ENCODE assay signal across 17 cellular contexts in the genomic region with DNA sequence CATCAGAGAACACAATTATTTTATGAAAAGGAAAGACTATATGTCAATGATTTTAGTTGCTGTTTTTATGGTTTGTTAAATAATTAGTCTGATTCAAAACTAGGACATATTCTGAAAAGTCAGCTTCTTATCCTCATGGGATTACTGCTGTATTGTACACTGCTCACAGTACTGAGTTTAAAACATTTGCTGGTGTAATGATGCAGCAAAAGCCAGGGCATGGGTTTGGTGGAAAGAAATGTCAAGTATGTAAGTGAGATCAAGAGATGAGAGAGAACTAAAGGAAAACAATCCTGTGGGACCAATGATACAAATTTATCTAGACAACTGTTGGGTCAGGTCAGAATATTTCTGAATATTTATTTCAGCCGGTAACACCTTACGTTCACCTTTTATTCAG.
DNase-seq lines count a peak whose midpoint lies in the region; ATAC-seq and TF ChIP-seq lines count a peak whose summit lies in the region.
"Had no signal": no experiment of that assay in that cellular context is flagged by ENCODE, and none has a peak within 500 bp of the region (broad histone marks: within the 10 kb centered on the region; RNA-seq: fewer than 3 reads in every experiment).

No MANE protein-coding gene starts in this region.

- H3K9me3 Mint-ChIP-seq in MCF 10A (ENCODE audit: unreplicated experiment) = no peaks in the 10 kb centered on the region
- H3K9me3 Mint-ChIP-seq: CD4-positive, alpha-beta T cell; GM23338 had no signal

- TF ChIP-seq CTCF in left lung (IDR thresholded peaks at IDR 0.05) (no peak), MCF 10A (IDR thresholded peaks at IDR 0.05; ENCODE audit: unreplicated experiment) (no peak)

- ATAC-seq in left lung = no peak
- ATAC-seq: GM23338, HepG2 had no signal

- no peak overlapping the region for H3K27ac Mint-ChIP-seq in MCF 10A (ENCODE audit: low read depth, unreplicated experiment)
- H3K27ac Mint-ChIP-seq: B cell; CD4-positive, alpha-beta T cell; GM23338 had no signal

- H3K27me3 ChIP-seq in mesenchymal stem cell (ENCODE audit: control insufficient read depth in 1 of 2, insufficient read depth in 1 of 2, low read length in 2 of 2) (peaks cover 0 to 5% of the 10 kb centered on the region in 2 experiments), left lung (no peaks in the 10 kb centered on the region)

- H3K4me3 Mint-ChIP-seq in MCF 10A (ENCODE audit: unreplicated experiment) = no peak overlapping the region
- H3K4me3 Mint-ChIP-seq: B cell; CD4-positive, alpha-beta T cell; GM23338 had no signal

- intact Hi-C loops in left lung (cut with DNase I) = no loop called here
- intact Hi-C loops in MCF 10A (cut with micrococcal nuclease) = no loop called here

- POLR2A ChIA-PET in MCF 10A (lab: Yijun Ruan, JAX) = no interaction called here

- no TSS peak for BruUV-seq in MCF 10A (replicated peaks; lab: Mats Ljungman, UMichigan)

- H3K36me3 ChIP-seq in mesenchymal stem cell (ENCODE audit: control insufficient read depth in 1 of 2, insufficient read depth in 2 of 2, low read depth in 1 of 2, low read length in 2 of 2) = no peaks in the 10 kb centered on the region
- no peaks in the 10 kb centered on the region for H3K36me3 ChIP-seq in left lung

- peak overlapping the region; percentile 19 for H3K9ac ChIP-seq in mesenchymal stem cell (ENCODE audit: low read length)

- H3K79me1 ChIP-seq in mesenchymal stem cell (replicated peaks; ENCODE audit: low read length, poor library complexity, severe bottlenecking) = no peaks in the 10 kb centered on the region

- H3K27ac ChIP-seq in mesenchymal stem cell (ENCODE audit: low read length, poor library complexity, severe bottlenecking) (no peak overlapping the region), left lung (no peak overlapping the region)

- no peaks in the 10 kb centered on the region for H3K36me3 Mint-ChIP-seq in MCF 10A (ENCODE audit: insufficient read depth, unreplicated experiment)

- no peaks in the 10 kb centered on the region for H3K27me3 Mint-ChIP-seq in MCF 10A (ENCODE audit: insufficient read depth, unreplicated experiment)
- H3K27me3 Mint-ChIP-seq: B cell had no signal

- no peak overlapping the region for H2AK5ac ChIP-seq in mesenchymal stem cell (ENCODE audit: low read length, severe bottlenecking)

- DNase-seq in NCI-H1930 (lab: John Stamatoyannopoulos, UW) (peak; percentile 63 to 80), astrocyte of the hippocampus (ENCODE audit: low read depth, low spot score) (peak; percentile 7), mesenchymal stem cell (no peak), renal cortical epithelial cell (ENCODE audit: low read depth) (peak; percentile 15), left lung (no peak), MCF 10A (ENCODE audit: unreplicated experiment) (no peak), HuH-7.5 (ENCODE audit: low spot score) (no peak), NCI-H524 treated with DMSO at 0.1 percent for 48 hours (lab: John Stamatoyannopoulos, UW) (no peak)
- DNase-seq: C1 segment of cervical spinal cord; CD4-positive, alpha-beta T cell; DMS153; DMS79 treated with DMSO at 0.1 percent for 48 hours; EL; H7 had no signal

- H2BK120ac ChIP-seq in mesenchymal stem cell (ENCODE audit: low read depth, low read length) = no peak overlapping the region

- H2BK5ac ChIP-seq in mesenchymal stem cell (ENCODE audit: low read depth, low read length, poor library complexity, severe bottlenecking) = no peak overlapping the region

- no peak overlapping the region for H2BK15ac ChIP-seq in mesenchymal stem cell (ENCODE audit: low read depth, poor library complexity, severe bottlenecking)

- H3K23ac ChIP-seq in mesenchymal stem cell (ENCODE audit: low read length in 2 of 2) = no peak overlapping the region

- H3K9me3 ChIP-seq in mesenchymal stem cell (ENCODE audit: control insufficient read depth, low read length) = no peaks in the 10 kb centered on the region
- H3K9me3 ChIP-seq in left lung = no peaks in the 10 kb centered on the region

- no peak overlapping the region for H4K8ac ChIP-seq in mesenchymal stem cell (ENCODE audit: low read length)

- H2AFZ ChIP-seq in mesenchymal stem cell (ENCODE audit: low read depth, low read length) = no peak overlapping the region
- H2AFZ ChIP-seq: GM23338 had no signal

- H3K4ac ChIP-seq in mesenchymal stem cell (ENCODE audit: low read depth in 1 of 2, low read length in 2 of 2) = no peak overlapping the region

- H3K14ac ChIP-seq in mesenchymal stem cell (ENCODE audit: low read length in 2 of 2) = no peak overlapping the region

- H3K4me2 ChIP-seq in mesenchymal stem cell (ENCODE audit: low read length, poor library complexity, severe bottlenecking) = no peak overlapping the region
- H3K4me2 ChIP-seq: GM23338 had no signal

- no peak overlapping the region for H3K18ac ChIP-seq in mesenchymal stem cell (ENCODE audit: low read depth in 1 of 2, low read length in 2 of 2)

- no peak overlapping the region for H4K91ac ChIP-seq in mesenchymal stem cell (ENCODE audit: low read length)

- H3K4me3 ChIP-seq in mesenchymal stem cell (ENCODE audit: insufficient read depth in 1 of 2, low read depth in 1 of 2, low read length in 2 of 2) = no peak overlapping the region
- no peak overlapping the region for H3K4me3 ChIP-seq in left lung
- H3K4me3 ChIP-seq: GM23338 had no signal

- no peaks in the 10 kb centered on the region for H3K4me1 ChIP-seq in mesenchymal stem cell (ENCODE audit: control insufficient read depth, insufficient read depth, low read depth, low read length)
- H3K4me1 ChIP-seq in left lung = no peaks in the 10 kb centered on the region

- no peak overlapping the region for H2BK12ac ChIP-seq in mesenchymal stem cell (ENCODE audit: low read length in 2 of 2)

- 100% methylated on average over 1 of the region's 2 CpGs for WGBS in mesenchymal stem cell

- CTCF ChIA-PET in MCF 10A (lab: Yijun Ruan, JAX) = no interaction called here

- H3K4me1 Mint-ChIP-seq in MCF 10A (ENCODE audit: insufficient read depth, unreplicated experiment) = no peaks in the 10 kb centered on the region
- H3K4me1 Mint-ChIP-seq: B cell, GM23338 had no signal

Comparison
In these comparisons a context has a peak if more than half of its experiments do, and no peak if none do; other contexts are left out.
1. DNase-seq: peak in NCI-H1930 (2 of 2), astrocyte of the hippocampus (single experiment) and renal cortical epithelial cell (single experiment); none in mesenchymal stem cell (single experiment), left lung (0 of 2), MCF 10A (single experiment), HuH-7.5 (single experiment) and NCI-H524 treated with DMSO at 0.1 percent for 48 hours (single experiment).